Comparison of ENCODE assay signal across 27 cellular contexts in genomic region chr6:51963980-51964379, GRCh38.
"Had no signal": no experiment of that assay in that cellular context is flagged by ENCODE, and none has a peak within 500 bp of the region (broad histone marks: within the 10 kb centered on the region; RNA-seq: fewer than 3 reads in every experiment).

No MANE protein-coding gene starts in this region.

- DNase-seq: activated B cell treated with CpG ODN at 0.5 μM for 24 hours; activated CD4-positive, alpha-beta T cell treated with anti-CD3 and anti-CD28 coated beads for 1 hour; activated CD4-positive, alpha-beta T cell treated with anti-CD3 and anti-CD28 coated beads, Interleukin-2, amount 10 ng/mL, durations not matched to agents 24 days and 14 days; activated CD4-positive, alpha-beta T cell treated with anti-CD3 and anti-CD28 coated beads, Interleukin-2, amount 50 U/mL, for 48 hours; activated CD8-positive, alpha-beta memory T cell treated with anti-CD3 and anti-CD28 coated beads, Interleukin-2, amount 10 ng/mL, durations not matched to agents 7 days and 5 days; activated effector memory CD4-positive, alpha-beta T cell treated with anti-CD3 and anti-CD28 coated beads, Interleukin-2, amount 50 U/mL, for 16 hours; activated naive CD4-positive, alpha-beta T cell treated with anti-CD3 and anti-CD28 coated beads for 36 hours; activated naive CD8-positive, alpha-beta T cell treated with anti-CD3 and anti-CD28 coated beads for 36 hours; activated T-cell treated with anti-CD3 and anti-CD28 coated beads, Interleukin-2, amount 50 U/mL, for 24 hours; brain microvascular endothelial cell; cerebellar nuclear complex; Karpas-422; MM.1S; NCI-H1105; NCI-H1436; NCI-H1694 treated with DMSO at 0.1 percent for 48 hours; NCI-H2029 treated with DMSO at 0.1 percent for 48 hours; NCI-H345; NCI-H510A; NCI-H526 treated with DMSO at 0.1 percent for 48 hours; NCI-H82; SHP77 treated with DMSO at 0.1 percent for 48 hours; T-cell; T-helper 2 cell; T1000 had no signal

- ATAC-seq: activated CD8-positive, alpha-beta memory T cell treated with anti-CD3 and anti-CD28 coated beads, Interleukin-2, amount 10 ng/mL, durations not matched to agents 7 days and 5 days; T-cell had no signal

- H3K27me3 ChIP-seq: brain microvascular endothelial cell had no signal

- H3K27ac ChIP-seq: brain microvascular endothelial cell had no signal

- FAIRE-seq: RCC 7860, TTC549 had no signal

- H3K36me3 ChIP-seq: brain microvascular endothelial cell had no signal
